16 cellular contexts compared by ENCODE assay signal in genomic region chr3:125367403-125368230, GRCh38. TPM values are rescaled to one million over a fixed set of nuclear protein-coding genes. Genes with fewer than 3 reads are reported as not detected.
DNase-seq lines count a peak whose midpoint lies in the region; ATAC-seq and TF ChIP-seq lines count a peak whose summit lies in the region.
"Had no signal": no experiment of that assay in that cellular context is flagged by ENCODE, and none has a peak within 500 bp of the region (broad histone marks: within the 10 kb centered on the region; RNA-seq: fewer than 3 reads in every experiment).

No MANE protein-coding gene starts in this region.

- H3K36me3 ChIP-seq in Loucy (ENCODE audit: insufficient read depth, low read length): peaks cover 3% of the 10 kb centered on the region; the same call in 1 of the 2 replicates
- H3K36me3 ChIP-seq in naive thymus-derived CD4-positive, alpha-beta T cell (ENCODE audit: control insufficient read depth in 2 of 3, insufficient read depth in 3 of 3, low read length in 3 of 3): no peaks in the 10 kb centered on the region

- no peaks in the 10 kb centered on the region for H3K9me3 ChIP-seq in Loucy (ENCODE audit: insufficient read depth, low read depth, low read length)
- H3K9me3 ChIP-seq in naive thymus-derived CD4-positive, alpha-beta T cell (ENCODE audit: control insufficient read depth in 2 of 3, low read length in 3 of 3): no peaks in the 10 kb centered on the region

- peaks cover 100% of the 10 kb centered on the region for H3K79me2 ChIP-seq in Loucy (ENCODE audit: insufficient read depth, low read length)

- no peaks in the 10 kb centered on the region for H3K27me3 Mint-ChIP-seq in activated naive CD4-positive, alpha-beta T cell treated with anti-CD3 and anti-CD28 coated beads, Interleukin-2, amount 50 U/mL, for 24 hours
- no peaks in the 10 kb centered on the region for H3K27me3 Mint-ChIP-seq in naive thymus-derived CD4-positive, alpha-beta T cell
- no peaks in the 10 kb centered on the region for H3K27me3 Mint-ChIP-seq in mesothelial cell of epicardium (ENCODE audit: low read depth)
- H3K27me3 Mint-ChIP-seq: progenitor cell of endocrine pancreas had no signal

- peaks cover 17% of the 10 kb centered on the region for H3K4me1 ChIP-seq in Loucy (ENCODE audit: insufficient read depth, low read length, poor library complexity, severe bottlenecking)
- peaks cover 9 to 10% of the 10 kb centered on the region in 2 donors for H3K4me1 ChIP-seq in naive thymus-derived CD4-positive, alpha-beta T cell (ENCODE audit: control insufficient read depth in 2 of 2, insufficient read depth in 2 of 2, low read length in 2 of 2)

- peaks cover 88% of the 10 kb centered on the region for H3K4me1 Mint-ChIP-seq in activated naive CD4-positive, alpha-beta T cell treated with anti-CD3 and anti-CD28 coated beads, Interleukin-2, amount 50 U/mL, for 24 hours
- H3K4me1 Mint-ChIP-seq in naive thymus-derived CD4-positive, alpha-beta T cell: peaks cover 33 to 94% (median 80%) of the 10 kb centered on the region in 7 donors
- H3K4me1 Mint-ChIP-seq in mesothelial cell of epicardium: peaks cover 13% of the 10 kb centered on the region

- POLR2A ChIA-PET in naive thymus-derived CD4-positive, alpha-beta T cell (lab: Charles Lee): no interaction called here

- no peaks in the 10 kb centered on the region for H3K27me3 ChIP-seq in Loucy (ENCODE audit: insufficient read depth, low read length, poor library complexity, severe bottlenecking)
- no peaks in the 10 kb centered on the region for H3K27me3 ChIP-seq in naive thymus-derived CD4-positive, alpha-beta T cell (ENCODE audit: control insufficient read depth in 2 of 2, insufficient read depth in 2 of 2, low read length in 2 of 2)

- CTCF ChIA-PET in naive thymus-derived CD4-positive, alpha-beta T cell (lab: Charles Lee): no interaction called here

- H4K20me1 ChIP-seq in Loucy (ENCODE audit: insufficient read depth, low read length, poor library complexity, severe bottlenecking): peaks cover 75% of the 10 kb centered on the region

- H3K36me3 Mint-ChIP-seq in activated naive CD4-positive, alpha-beta T cell treated with anti-CD3 and anti-CD28 coated beads, Interleukin-2, amount 50 U/mL, for 24 hours: peaks cover 11% of the 10 kb centered on the region
- H3K36me3 Mint-ChIP-seq in activated naive CD4-positive, alpha-beta T cell treated with anti-CD3 and anti-CD28 coated beads, Interleukin-2, amount 50 U/mL, for 72 hours: peaks cover 0 to 17% of the 10 kb centered on the region in 2 donors
- H3K36me3 Mint-ChIP-seq in naive thymus-derived CD4-positive, alpha-beta T cell: peaks cover 0 to 24% (median 9%) of the 10 kb centered on the region in 5 donors
- peaks cover 20% of the 10 kb centered on the region for H3K36me3 Mint-ChIP-seq in mesothelial cell of epicardium

- no peak for DNase-seq in activated naive CD4-positive, alpha-beta T cell treated with anti-CD3 and anti-CD28 coated beads, Interleukin-2, amount 50 U/mL, for 72 hours (ENCODE audit: low spot score in 2 of 2)
- no peak for DNase-seq in coronary artery (ENCODE audit: low spot score)
- DNase-seq in naive thymus-derived CD4-positive, alpha-beta T cell: no peak
- DNase-seq in mesothelial cell of epicardium (ENCODE audit: low spot score in 2 of 2, unreplicated experiment in 2 of 2): no peak
- DNase-seq: activated naive CD4-positive, alpha-beta T cell; GDM1; kidney glomerular epithelial cell; NCI-H1930; NCI-H524; stimulated activated CD4-positive, alpha-beta T cell treated with anti-CD3 and anti-CD28 coated beads, Interleukin-15, amount 100 ng/mL, for 24 hours had no signal

- H3K4me3 ChIP-seq in Loucy (ENCODE audit: low read length, poor library complexity, severe bottlenecking): no peak overlapping the region
- H3K4me3 ChIP-seq in coronary artery: peak overlapping the region; percentile 4
- no peak overlapping the region for H3K4me3 ChIP-seq in naive thymus-derived CD4-positive, alpha-beta T cell (ENCODE audit: low read length)

- intact Hi-C loops in naive thymus-derived CD4-positive, alpha-beta T cell (cut with micrococcal nuclease): no loop called here

- no peak overlapping the region for H3K4me3 Mint-ChIP-seq in activated naive CD4-positive, alpha-beta T cell treated with anti-CD3 and anti-CD28 coated beads, Interleukin-2, amount 50 U/mL, for 24 hours
- peak overlapping the region in 3 of 10 donors; percentile 4 to 35 (median 14) for H3K4me3 Mint-ChIP-seq in naive thymus-derived CD4-positive, alpha-beta T cell
- H3K4me3 Mint-ChIP-seq in mesothelial cell of epicardium: no peak overlapping the region

- no peak for TF ChIP-seq CTCF in Loucy (conservative IDR thresholded peaks at IDR 0.05; ENCODE audit: low read length)
- TF ChIP-seq CTCF in coronary artery (IDR thresholded peaks at IDR 0.05): no peak
- TF ChIP-seq CTCF in mesothelial cell of epicardium (IDR thresholded peaks at IDR 0.05; ENCODE audit: unreplicated experiment): no peak

- no peak overlapping the region for H3K9ac ChIP-seq in Loucy (ENCODE audit: low read depth, low read length, poor library complexity, severe bottlenecking)

- H3K27ac ChIP-seq in coronary artery: no peak overlapping the region
- H3K27ac ChIP-seq in naive thymus-derived CD4-positive, alpha-beta T cell (ENCODE audit: low read depth, low read length): no peak overlapping the region

- H3K4me2 ChIP-seq in Loucy (ENCODE audit: low read depth, low read length, poor library complexity, severe bottlenecking): peak overlapping the region; percentile 29

- peak overlapping the region; percentile 70 for H3K27ac Mint-ChIP-seq in activated naive CD4-positive, alpha-beta T cell treated with anti-CD3 and anti-CD28 coated beads, Interleukin-2, amount 50 U/mL, for 24 hours
- peak overlapping the region in 1 of 2 donors; percentile 3 for H3K27ac Mint-ChIP-seq in activated naive CD4-positive, alpha-beta T cell treated with anti-CD3 and anti-CD28 coated beads, Interleukin-2, amount 50 U/mL, for 72 hours
- peak overlapping the region in 6 of 9 donors; percentile 9 to 80 (median 12) for H3K27ac Mint-ChIP-seq in naive thymus-derived CD4-positive, alpha-beta T cell
- no peak overlapping the region for H3K27ac Mint-ChIP-seq in mesothelial cell of epicardium

- no peaks in the 10 kb centered on the region; the same call in 1 of the 2 replicates for H3F3A ChIP-seq in Loucy (ENCODE audit: low read depth)

- H3K9me2 ChIP-seq in Loucy (replicated peaks; ENCODE audit: low read depth, low read length): no peaks in the 10 kb centered on the region

- H2AFZ ChIP-seq in Loucy (ENCODE audit: low read length): no peak overlapping the region

- H3K9me3 Mint-ChIP-seq in activated naive CD4-positive, alpha-beta T cell treated with anti-CD3 and anti-CD28 coated beads, Interleukin-2, amount 50 U/mL, for 24 hours: no peaks in the 10 kb centered on the region
- H3K9me3 Mint-ChIP-seq in activated naive CD4-positive, alpha-beta T cell treated with anti-CD3 and anti-CD28 coated beads, Interleukin-2, amount 50 U/mL, for 72 hours: peaks cover 0 to 4% of the 10 kb centered on the region in 2 donors
- peaks cover 0 to 1% (median 0%) of the 10 kb centered on the region in 11 donors for H3K9me3 Mint-ChIP-seq in naive thymus-derived CD4-positive, alpha-beta T cell
- H3K9me3 Mint-ChIP-seq in mesothelial cell of epicardium: no peaks in the 10 kb centered on the region

- no peak for ATAC-seq in activated naive CD4-positive, alpha-beta T cell treated with anti-CD3 and anti-CD28 coated beads, Interleukin-2, amount 50 U/mL, for 72 hours
- no peak for ATAC-seq in naive thymus-derived CD4-positive, alpha-beta T cell
- ATAC-seq in GM18867 (IDR thresholded peaks at IDR 0.05; ENCODE audit: unreplicated experiment) (no peak), GM21825 (IDR thresholded peaks at IDR 0.05; ENCODE audit: unreplicated experiment) (no peak)
- ATAC-seq: Panc1 had no signal

RNA-seq across cellular contexts. Expression of gene ZNF148, which starts 7.5 kb away (rescaled TPM):
- total RNA-seq in activated naive CD4-positive, alpha-beta T cell treated with anti-CD3 and anti-CD28 coated beads, Interleukin-2, amount 50 U/mL, for 72 hours: 10 to 100 TPM; 28.5 to 47.8 TPM
- 10 to 100 TPM; 36.3 to 69.6 (median 53.2) TPM for total RNA-seq in naive thymus-derived CD4-positive, alpha-beta T cell
- 100 to 1,000 TPM in 1 of 2 donors, 10 to 100 TPM in 1; 90.4 to 101 TPM for polyA plus RNA-seq in naive thymus-derived CD4-positive, alpha-beta T cell
- total RNA-seq in mesothelial cell of epicardium: 52.1 to 54.3 TPM (median 53.6 TPM) in 3 replicates
